In genomic region chr18:66603941-66604627, GRCh38 we compare ENCODE assay signal across 17 cellular contexts. TPM values are rescaled to one million over a fixed set of nuclear protein-coding genes. Genes with fewer than 3 reads are reported as not detected.
DNase-seq lines count a peak whose midpoint lies in the region; ATAC-seq and TF ChIP-seq lines count a peak whose summit lies in the region.
"Had no signal": no experiment of that assay in that cellular context is flagged by ENCODE, and none has a peak within 500 bp of the region (broad histone marks: within the 10 kb centered on the region; RNA-seq: fewer than 3 reads in every experiment).

CDH19 (minus strand) TSS chr18:66604090; CDS start chr18:66572204, 31,886 bp downstream.

- no peak for TF ChIP-seq CTCF in liver (IDR thresholded peaks at IDR 0.05; ENCODE audit: low read depth, low read length, missing input control)

- H3K9me3 ChIP-seq in SJCRH30 (replicated peaks) (no peaks in the 10 kb centered on the region), liver (ENCODE audit: control insufficient read depth in 4 of 4, low read length in 3 of 4) (no peaks in the 10 kb centered on the region)
- H3K9me3 ChIP-seq: prostate gland had no signal

- H3K27me3 ChIP-seq in SJCRH30 (no peaks in the 10 kb centered on the region), liver (ENCODE audit: control insufficient read depth in 4 of 4, insufficient read depth in 4 of 4, low read length in 3 of 4) (no peaks in the 10 kb centered on the region)

- peak within 1 kb of the TSS; percentile 53 for H3K4me3 ChIP-seq in SJCRH30
- H3K4me3 ChIP-seq in liver (ENCODE audit: low read depth in 1 of 3, low read length in 3 of 3), result no peak within 1 kb of the TSS
- H3K4me3 ChIP-seq: prostate gland had no signal

- DNase-seq in SJCRH30, result peak; percentile 47 to 80
- peak; percentile 98 for DNase-seq in foreskin melanocyte
- no peak for DNase-seq in NCI-H524 (lab: John Stamatoyannopoulos, UW)
- no peak for DNase-seq in stimulated activated naive CD4-positive, alpha-beta T cell treated with Interleukin-2 at 50 U/mL for 16 hours (lab: John Stamatoyannopoulos, UW)
- DNase-seq: activated CD4-positive, alpha-beta T cell treated with anti-CD3 and anti-CD28 coated beads, Interleukin-2, amount 50 U/mL, for 1 hour; activated T-cell treated with anti-CD3 and anti-CD28 coated beads, Interleukin-2, amount 50 U/mL, for 4 hours; cerebellar nuclear complex; glutamatergic neuron; NCI-H1105; stimulated activated CD4-positive, alpha-beta T cell treated with anti-CD3 and anti-CD28 coated beads, Interleukin-1b, Interleukin-23, amount 100 ng/mL, for 48 hours had no signal

- no peaks in the 10 kb centered on the region for H3K36me3 ChIP-seq in SJCRH30
- H3K36me3 ChIP-seq in liver (ENCODE audit: control insufficient read depth in 4 of 4, insufficient read depth in 3 of 4, low read depth in 1 of 4, low read length in 3 of 4), result no peaks in the 10 kb centered on the region
- H3K36me3 ChIP-seq: prostate gland had no signal

- peaks cover 5% of the 10 kb centered on the region for H3K4me1 ChIP-seq in SJCRH30
- H3K4me1 ChIP-seq in liver (ENCODE audit: control insufficient read depth in 4 of 4, insufficient read depth in 4 of 4, low read length in 3 of 4), result no peaks in the 10 kb centered on the region
- H3K4me1 ChIP-seq: prostate gland had no signal

- no peak for ATAC-seq in GM21447 (IDR thresholded peaks at IDR 0.05; ENCODE audit: unreplicated experiment)
- ATAC-seq in GM21717 (IDR thresholded peaks at IDR 0.05; ENCODE audit: unreplicated experiment), result no peak
- ATAC-seq: activated T-cell treated with anti-CD3 and anti-CD28 coated beads, Interleukin-2, amount 50 U/mL, for 4 hours had no signal

- peak within 1 kb of the TSS in 1 of 2 donors; percentile 41 for H3K9ac ChIP-seq in liver (ENCODE audit: low read depth in 1 of 2, low read length in 2 of 2)

- H3K27ac ChIP-seq in SJCRH30 (peak within 1 kb of the TSS; percentile 72), liver (ENCODE audit: low read depth in 1 of 2, low read length in 2 of 2) (no peak within 1 kb of the TSS), temporal lobe (ENCODE audit: low read depth, low read length) (peak within 1 kb of the TSS; percentile 55)
- H3K27ac ChIP-seq: prostate gland had no signal

- WGBS in liver, result 64% methylated on average over 9 of the region's 9 CpGs

- no peak for TF ChIP-seq RAD21 in liver (IDR thresholded peaks at IDR 0.05)

TF ChIP-seq in liver, 16 proteins besides CTCF, POLR2A, EP300 and RAD21:
- TF ChIP-seq NR2F2 (IDR thresholded peaks at IDR 0.05) (peak; percentile 14), JUND (IDR thresholded peaks at IDR 0.05) (no peak), EGR1 (IDR thresholded peaks at IDR 0.05; ENCODE audit: low read depth in 2 of 2) (no peak)

RNA-seq across cellular contexts. Expression of gene CDH19, which starts in this region (rescaled TPM):
- 21.4 and 22.3 TPM in 2 replicates for total RNA-seq in SJCRH30 (2014; rRNA removed; shearing (Covaris generic))
- 1 to 10 TPM in 1 of 2 donors, under 1 TPM in 1; 0.65 to 8.0 TPM for total RNA-seq in liver
- 1 to 10 TPM; 1.3 to 1.8 TPM for polyA plus RNA-seq in liver
- total RNA-seq in temporal lobe, result 0.25 TPM
- total RNA-seq: activated T-cell treated with anti-CD3 and anti-CD28 coated beads, Interleukin-2, amount 50 U/mL, for 4 hours had no signal
- polyA plus RNA-seq: BJ, keratinocyte had no signal

Comparison
In these comparisons a context has a peak if more than half of its experiments do, and no peak if none do; other contexts are left out.
1. DNase-seq: peak in SJCRH30 (2 of 2) and foreskin melanocyte (single experiment); none in NCI-H524 (0 of 2) and stimulated activated naive CD4-positive, alpha-beta T cell treated with Interleukin-2 at 50 U/mL for 16 hours (single experiment).
2. H3K27ac ChIP-seq: peak in SJCRH30 (single experiment) and temporal lobe (single experiment); none in liver (0 of 2).